Comparison of ENCODE assay signal across 8 cellular contexts in the genomic region with DNA sequence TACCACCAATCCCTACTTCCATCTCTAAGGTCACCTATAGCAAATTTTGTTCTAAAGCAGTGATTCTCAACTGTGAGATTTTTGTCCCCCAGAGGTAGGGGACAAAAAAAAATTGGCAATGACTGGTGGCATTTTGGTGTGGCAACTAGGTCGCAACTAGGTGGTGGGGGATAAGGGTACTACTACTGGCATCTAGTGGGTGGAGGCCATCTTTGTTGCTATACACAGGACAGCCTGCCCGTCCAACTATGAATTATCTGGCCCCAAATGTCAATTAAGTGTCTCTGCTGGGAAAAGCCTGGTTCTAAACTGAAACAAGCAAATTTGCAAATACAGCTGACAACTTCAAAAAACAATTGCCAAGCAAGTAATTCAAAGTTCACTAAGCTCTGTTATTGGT. TPM values are rescaled to one million over a fixed set of nuclear protein-coding genes. Genes with fewer than 3 reads are reported as not detected.
DNase-seq lines count a peak whose midpoint lies in the region; ATAC-seq and TF ChIP-seq lines count a peak whose summit lies in the region.

No MANE protein-coding gene starts in this region.

- ATAC-seq in HG03460 (IDR thresholded peaks at IDR 0.05; ENCODE audit: unreplicated experiment), result no peak
- ATAC-seq in GM21576 (IDR thresholded peaks at IDR 0.05; ENCODE audit: unreplicated experiment), result no peak

- H3K27me3 ChIP-seq in prostate gland (replicated peaks; ENCODE audit: insufficient read depth), result no peaks in the 10 kb centered on the region

- H3K4me3 ChIP-seq in GM12865 (ENCODE audit: low read depth, low read length) (peak overlapping the region; percentile 97), epithelial cell of esophagus (ENCODE audit: low read length) (peak overlapping the region; percentile 89), prostate gland (peak overlapping the region; percentile 80 to 91)

- TF ChIP-seq POLR2A in prostate gland (IDR thresholded peaks at IDR 0.05), result no peak

- peak; percentile 36 for DNase-seq in GM12865 (ENCODE audit: low read depth)
- DNase-seq in RKO (ENCODE audit: low spot score), result peak; percentile 57
- DNase-seq in epithelial cell of esophagus (ENCODE audit: low read depth), result no peak
- DNase-seq in prostate gland (ENCODE audit: low spot score), result no peak
- no peak for DNase-seq in NCI-H524 (lab: John Stamatoyannopoulos, UW)
- DNase-seq in ureter (ENCODE audit: low spot score), result no peak

- H3K27ac ChIP-seq in prostate gland, result peak overlapping the region in 1 of 2 donors; percentile 95

- TF ChIP-seq CTCF in GM12865 (IDR thresholded peaks at IDR 0.05; ENCODE audit: insufficient read depth, low read depth, low read length, missing control alignments) (peak; percentile 4), epithelial cell of esophagus (IDR thresholded peaks at IDR 0.05; ENCODE audit: insufficient read depth, low read depth, low read length, missing control alignments) (no peak), prostate gland (IDR thresholded peaks at IDR 0.05) (no peak)

- intact Hi-C loops in prostate gland (cut with DNase I), result loop anchor here (5.0 kb wide), 1 partner anchor 352 kb away; no protein-coding TSS in a partner anchor

- H3K9me3 ChIP-seq in prostate gland, result no peaks in the 10 kb centered on the region

- WGBS in prostate gland, result 53% methylated on average over 2 of the region's 2 CpGs

- H3K36me3 ChIP-seq in prostate gland, result no peaks in the 10 kb centered on the region

- H3K4me1 ChIP-seq in prostate gland (replicated peaks), result no peaks in the 10 kb centered on the region

RNA-seq across cellular contexts. Expression of a gene that starts 1.4 kb away (rescaled TPM):
- 10 to 100 TPM; 32.5 to 35.2 TPM for total RNA-seq in prostate gland
- total RNA-seq in ureter, result 38.9 TPM

Comparison
In these comparisons a context has a peak if more than half of its experiments do, and no peak if none do; other contexts are left out.
1. DNase-seq: peak in GM12865 (single experiment) and RKO (single experiment); none in epithelial cell of esophagus (single experiment), prostate gland (single experiment), NCI-H524 (0 of 2) and ureter (single experiment).
2. Peak in every context shown above with its lines, with median percentiles within 50 percentile points of each other: H3K4me3 ChIP-seq.